1 cellular context compared by ENCODE assay signal in the genomic region with DNA sequence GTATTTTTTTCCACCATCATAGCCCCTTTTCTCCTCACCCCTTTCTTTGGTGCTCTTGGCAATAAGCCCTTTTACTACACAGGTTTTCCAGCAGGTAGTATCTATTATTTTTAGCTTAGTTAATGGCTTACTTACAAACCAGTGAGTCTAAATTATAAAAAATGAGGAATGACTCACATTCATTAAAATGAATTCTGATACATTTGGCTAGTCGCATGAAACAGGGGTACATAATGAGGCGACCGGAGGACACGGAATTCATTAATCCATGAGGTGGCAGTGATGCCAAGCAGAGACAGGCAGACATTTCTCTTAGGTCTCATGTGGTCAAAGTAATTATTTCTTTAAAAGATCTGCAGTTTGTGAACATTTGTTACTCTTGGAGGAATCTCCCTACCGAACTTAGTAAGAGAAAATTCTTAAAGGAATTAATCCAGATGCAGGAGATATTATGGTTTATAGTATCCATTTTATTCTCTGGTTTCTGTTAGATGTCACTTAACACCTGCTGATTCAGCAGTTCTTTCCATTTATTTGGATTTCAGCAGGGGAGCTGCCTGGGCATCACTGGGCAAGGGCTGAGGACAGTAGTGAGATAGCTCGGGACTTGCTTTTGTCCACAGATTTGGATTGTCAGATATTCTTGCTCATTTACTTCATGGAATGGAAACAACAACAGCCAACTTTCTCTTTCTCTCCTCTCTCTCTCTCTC.
A peak's percentile ranks its signal among the peaks of the same experiment; 100 is the strongest.
TF ChIP-seq lines count a peak whose summit lies in the region.

No MANE protein-coding gene starts in this region.

TF ChIP-seq in IMR-90, 13 proteins besides CTCF, POLR2A, EP300 and RAD21:
- TF ChIP-seq MAFK (IDR thresholded peaks at IDR 0.05; ENCODE audit: low read depth, low read length) = peak; percentile 89
- TF ChIP-seq, protein P1, sequence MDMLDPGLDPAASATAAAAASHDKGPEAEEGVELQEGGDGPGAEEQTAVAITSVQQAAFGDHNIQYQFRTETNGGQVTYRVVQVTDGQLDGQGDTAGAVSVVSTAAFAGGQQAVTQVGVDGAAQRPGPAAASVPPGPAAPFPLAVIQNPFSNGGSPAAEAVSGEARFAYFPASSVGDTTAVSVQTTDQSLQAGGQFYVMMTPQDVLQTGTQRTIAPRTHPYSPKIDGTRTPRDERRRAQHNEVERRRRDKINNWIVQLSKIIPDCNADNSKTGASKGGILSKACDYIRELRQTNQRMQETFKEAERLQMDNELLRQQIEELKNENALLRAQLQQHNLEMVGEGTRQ (IDR thresholded peaks at IDR 0.05; ENCODE audit: low read depth, low read length) = no peak
- no peak for TF ChIP-seq SMC3 (IDR thresholded peaks at IDR 0.05; ENCODE audit: low read depth, low read length)
